8 cellular contexts compared by ENCODE assay signal in genomic region chr15:84588053-84588874, GRCh38. TPM values are rescaled to one million over a fixed set of nuclear protein-coding genes. Genes with fewer than 3 reads are reported as not detected.
DNase-seq lines count a peak whose midpoint lies in the region; ATAC-seq, FAIRE-seq and TF ChIP-seq lines count a peak whose summit lies in the region.

No MANE protein-coding gene starts in this region.

- H3K4me3 ChIP-seq in HepG2 (replicated peaks in 1 of 3; ENCODE audit: insufficient read depth in 1 of 3, low read depth in 2 of 3, low read length in 3 of 3) = peak overlapping the region; percentile 41 to 62 (median 50)

- BruUV-seq in HepG2 (replicated peaks; lab: Mats Ljungman, UMichigan) = no TSS peak

- POLR2A ChIA-PET in HepG2 (lab: Yijun Ruan, JAX) = interaction anchor here (0.6 to 2.2 kb wide), 8 partner anchors 10 to 115 kb away, joined by 3 to 9 read pairs (median 4); partner anchors contain the start of genes WDR73 and ZSCAN2

- ATAC-seq in GM19324 (IDR thresholded peaks at IDR 0.05; ENCODE audit: low FRiP score, unreplicated experiment) (peak; percentile 89), HG03432 (IDR thresholded peaks at IDR 0.05; ENCODE audit: unreplicated experiment) (peak; percentile 99), HepG2 (peak; percentile 100)

- H3K36me3 ChIP-seq in HepG2 (replicated peaks in 1 of 2; ENCODE audit: control insufficient read depth in 1 of 2, insufficient read depth in 2 of 2, low read length in 2 of 2) = no peaks in the 10 kb centered on the region

- H3K4me2 ChIP-seq in HepG2 (ENCODE audit: low read depth, low read length) = peak overlapping the region; percentile 76

- no peak overlapping the region for H3K27ac ChIP-seq in HepG2 (ENCODE audit: extremely low read length, insufficient read depth, low read length)

- TF ChIP-seq EP300 in HepG2 (IDR thresholded peaks at IDR 0.05; ENCODE audit: low read depth in 2 of 2, low read length in 2 of 2) (no peak), HepG2 (CRISPR knock-in tag; IDR thresholded peaks at IDR 0.05; ENCODE audit: borderline replicate concordance) (no peak)

- peaks cover 27% of the 10 kb centered on the region for H3K4me1 ChIP-seq in HepG2 (ENCODE audit: insufficient read depth, low read length)

- intact Hi-C loops in HepG2 (cut with micrococcal nuclease; ENCODE audit: unreplicated experiment) = loop anchor here (1.0 to 5.0 kb wide), 4 partner anchors 11 to 339 kb away; no protein-coding TSS in a partner anchor

- DNase-seq in Ammon's horn (ENCODE audit: low spot score) (peak; percentile 86), NCI-H460 (ENCODE audit: extremely low read depth, low read depth) (peak; percentile 81), cerebellum (ENCODE audit: low spot score) (peak; percentile 82), HepG2 (ENCODE audit: low spot score) (peak; percentile 83)
- DNase-seq in activated CD4-positive, alpha-beta T cell treated with anti-CD3 and anti-CD28 coated beads for 1 hour = peak; percentile 78
- peak; percentile 83 for DNase-seq in stimulated activated CD4-positive, alpha-beta T cell treated with anti-CD3 and anti-CD28 coated beads, Interleukin-4, amount 100 ng/mL, for 1 hour

- TF ChIP-seq RAD21 in HepG2 (CRISPR knock-in tag; IDR thresholded peaks at IDR 0.05) = peak; percentile 93

- TF ChIP-seq POLR2A in HepG2 (IDR thresholded peaks at IDR 0.05; ENCODE audit: insufficient read depth in 1 of 2, low read depth in 2 of 2, low read length in 2 of 2) = no peak

- no peak overlapping the region for H2AFZ ChIP-seq in HepG2 (ENCODE audit: low read length)

- H3K9ac ChIP-seq in HepG2 (ENCODE audit: insufficient read depth, low read depth, low read length) = 0 out of 2 replicates have a peak overlapping the region, but pooled peaks have one; percentile 33

- H4K20me1 ChIP-seq in HepG2 (ENCODE audit: insufficient read depth, low read length) = no peaks in the 10 kb centered on the region

- WGBS in HepG2 (ENCODE audit: low lambda C conversion rate) = 38% methylated on average over 12 of the region's 26 CpGs

- no peaks in the 10 kb centered on the region for H3K9me3 ChIP-seq in HepG2 (ENCODE audit: low read length)

- H3K79me2 ChIP-seq in HepG2 (ENCODE audit: insufficient read depth, low read length) = no peaks in the 10 kb centered on the region

- peak; percentile 94 for FAIRE-seq in HepG2 (lab: Jason Lieb, UNC)

- in situ Hi-C loops in HepG2 (cut with HindIII; ENCODE audit: extremely low pct_ligation_motif_present, low pct_unique_long_range_greater_than_20kb) = loop anchor here (5.0 to 10.0 kb wide), 2 partner anchors 69 to 237 kb away; partner anchors contain the start of gene NMB

- CTCF ChIA-PET in HepG2 (lab: Yijun Ruan, JAX; ENCODE audit: low intra/inter-chr PET ratio, low total read pairs) = interaction anchor here (0.7 to 1.2 kb wide), 3 partner anchors 11 to 70 kb away, joined by 3 to 5 read pairs (median 4); partner anchors contain the start of gene NMB

- H3K27me3 ChIP-seq in HepG2 (ENCODE audit: control insufficient read depth in 1 of 2, insufficient read depth in 2 of 2, low read length in 2 of 2) = no peaks in the 10 kb centered on the region; a peak in 2 of 5 replicates

- peak; percentile 89 for TF ChIP-seq CTCF in HepG2 (CRISPR knock-in tag; IDR thresholded peaks at IDR 0.05)

TF ChIP-seq in HepG2, 621 proteins besides CTCF, POLR2A, EP300 and RAD21 (continues in another document):
- no peak for TF ChIP-seq ZSCAN20 (CRISPR knock-in tag; IDR thresholded peaks at IDR 0.05; ENCODE audit: borderline replicate concordance)
- no peak for TF ChIP-seq ZBTB8A (CRISPR knock-in tag; IDR thresholded peaks at IDR 0.05; ENCODE audit: borderline replicate concordance, low read depth)
- TF ChIP-seq ZNF7 (CRISPR knock-in tag; IDR thresholded peaks at IDR 0.05) = no peak
- no peak for TF ChIP-seq TMF1 (CRISPR knock-in tag; IDR thresholded peaks at IDR 0.05; ENCODE audit: low read depth)
- TF ChIP-seq POLR2G (IDR thresholded peaks at IDR 0.05; ENCODE audit: low read depth, low read length) = no peak
- TF ChIP-seq KDM6A (CRISPR knock-in tag; IDR thresholded peaks at IDR 0.05; ENCODE audit: low read depth) = no peak
- TF ChIP-seq ZNF546 (CRISPR knock-in tag; conservative IDR thresholded peaks at IDR 0.05) = no peak
- no peak for TF ChIP-seq TSC22D2 (CRISPR knock-in tag; IDR thresholded peaks at IDR 0.05; ENCODE audit: borderline replicate concordance)
- peak; percentile 37; the same call in 1 of the 2 replicates for TF ChIP-seq ZNF768 (CRISPR knock-in tag; IDR thresholded peaks at IDR 0.05)
- TF ChIP-seq PATZ1 (CRISPR knock-in tag; IDR thresholded peaks at IDR 0.05) = 0 out of 2 replicates have a peak, but pooled peaks have one; percentile 39
- TF ChIP-seq NAIF1 (CRISPR knock-in tag; IDR thresholded peaks at IDR 0.05; ENCODE audit: borderline replicate concordance) = no peak
- TF ChIP-seq LCORL (IDR thresholded peaks at IDR 0.05) = no peak
- TF ChIP-seq LCORL (CRISPR knock-in tag; IDR thresholded peaks at IDR 0.05) = peak; percentile 30; the same call in 1 of the 2 replicates
- TF ChIP-seq ZBTB4 (CRISPR knock-in tag; IDR thresholded peaks at IDR 0.05; ENCODE audit: borderline replicate concordance) = no peak

RNA-seq across cellular contexts. Expression of gene ZSCAN2, which starts 12.5 kb away (rescaled TPM):
- 9.1 and 10.3 TPM in 2 replicates for total RNA-seq in NCI-H460 (2014; rRNA removed; shearing (Covaris generic))
- 7.5 and 17.7 TPM in 2 replicates for polyA plus RNA-seq in NCI-H460 (2014; cell fraction: nucleus; rRNA removed)
- total RNA-seq in cerebellum (24.3 TPM), HepG2 (2016; rRNA removed; fragmentation: Illumina TruSeq; extraction: Trizol) (21.5 and 23.7 TPM in 2 replicates)
- 5.3 and 7.3 TPM in 2 replicates for total RNA-seq in HepG2 (2016; cell fraction: cytosol; rRNA removed; fragmentation: Illumina TruSeq; extraction: Trizol; ENCODE audit: low read depth)
- total RNA-seq in HepG2 (2016; cell fraction: insoluble cytoplasmic fraction; rRNA removed; fragmentation: Illumina TruSeq; extraction: Trizol) = 24.0 and 25.1 TPM in 2 replicates
- total RNA-seq in HepG2 (2016; cell fraction: membrane; rRNA removed; fragmentation: Illumina TruSeq; extraction: Trizol) = 11.5 and 12.3 TPM in 2 replicates
- 14.5 and 18.1 TPM in 2 replicates for total RNA-seq in HepG2 (2016; cell fraction: nucleus; rRNA removed; fragmentation: Illumina TruSeq; extraction: Trizol)
- 10.9 and 11.4 TPM in 2 replicates for polyA plus RNA-seq in HepG2 (2011; rRNA removed)
- polyA plus RNA-seq in HepG2 (2011; cell fraction: cytosol; rRNA removed) = 8.2 and 10.4 TPM in 2 replicates
- polyA plus RNA-seq in HepG2 (2011; cell fraction: nucleus; rRNA removed) = 9.0 and 10.7 TPM in 2 replicates
- polyA plus RNA-seq in HepG2 (2012) = 7.4 and 9.0 TPM in 2 replicates
- 6.4 and 6.7 TPM in 2 replicates for polyA plus RNA-seq in HepG2 (2016; cell fraction: cytosol; fragmentation: Illumina TruSeq; extraction: Trizol; ENCODE audit: low read depth)
- 20.5 and 21.3 TPM in 2 replicates for polyA plus RNA-seq in HepG2 (2016; cell fraction: insoluble cytoplasmic fraction; fragmentation: Illumina TruSeq; extraction: Trizol; ENCODE audit: low read depth)
- polyA plus RNA-seq in HepG2 (2016; cell fraction: membrane; fragmentation: Illumina TruSeq; extraction: Trizol; ENCODE audit: low read depth) = 8.9 and 9.9 TPM in 2 replicates
- polyA plus RNA-seq in HepG2 (2016; cell fraction: nucleus; fragmentation: Illumina TruSeq; extraction: Trizol; ENCODE audit: insufficient read depth, low read depth) = 22.1 and 26.1 TPM in 2 replicates
- polyA minus RNA-seq in HepG2 (2011; rRNA and poly(A)+ RNA removed; ENCODE audit: low replicate concordance) = 5.9 and 16.0 TPM in 2 replicates
- 6.9 and 8.2 TPM in 2 replicates for polyA minus RNA-seq in HepG2 (2011; cell fraction: cytosol; rRNA and poly(A)+ RNA removed)
- 16.1 and 23.2 TPM in 2 replicates for polyA minus RNA-seq in HepG2 (2011; cell fraction: nucleus; rRNA and poly(A)+ RNA removed)
